22 cellular contexts compared by ENCODE assay signal in the genomic region with DNA sequence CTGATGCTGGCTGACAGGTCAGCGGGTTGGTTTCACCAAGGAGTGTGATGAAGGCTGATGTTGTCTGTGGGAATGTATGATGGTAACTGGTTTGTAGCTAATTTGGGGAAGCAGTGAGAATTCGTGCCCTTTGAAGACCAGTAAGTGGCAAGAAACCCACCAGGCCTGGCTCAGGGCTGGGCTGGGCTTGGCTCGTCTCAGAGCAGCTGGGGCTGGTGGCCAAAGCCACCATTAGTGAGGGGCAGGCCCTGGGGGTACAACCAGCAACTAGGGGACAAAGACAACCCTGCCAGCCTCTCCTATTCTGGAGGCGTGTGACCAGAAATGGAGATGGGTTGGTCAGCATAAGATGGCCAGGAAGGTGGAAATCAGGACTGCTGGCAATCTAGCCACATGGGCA. TPM values are rescaled to one million over a fixed set of nuclear protein-coding genes. Genes with fewer than 3 reads are reported as not detected.
DNase-seq lines count a peak whose midpoint lies in the region; ATAC-seq and TF ChIP-seq lines count a peak whose summit lies in the region.
"Had no signal": no experiment of that assay in that cellular context is flagged by ENCODE, and none has a peak within 500 bp of the region (broad histone marks: within the 10 kb centered on the region; RNA-seq: fewer than 3 reads in every experiment).

No MANE protein-coding gene starts in this region.

- H2AFZ ChIP-seq in osteoblast (ENCODE audit: low read length) = no peak overlapping the region

- no peaks in the 10 kb centered on the region for H3K4me1 ChIP-seq in osteoblast (ENCODE audit: insufficient read depth, low read length)
- H3K4me1 ChIP-seq in colonic mucosa = no peaks in the 10 kb centered on the region

- H3K4me3 ChIP-seq in osteoblast (ENCODE audit: insufficient read depth, low read length) (no peak overlapping the region), colonic mucosa (no peak overlapping the region)

- no peak overlapping the region for H3K4me2 ChIP-seq in osteoblast (ENCODE audit: insufficient read depth, low read length)

- peak; percentile 34 for DNase-seq in chondrocyte (ENCODE audit: low spot score)
- no peak for DNase-seq in glutamatergic neuron
- DNase-seq in osteoblast (ENCODE audit: insufficient read length, low spot score, missing footprints) = peak; percentile 79
- DNase-seq in substantia nigra (lab: John Stamatoyannopoulos, UW) = no peak
- DNase-seq in sciatic nerve (ENCODE audit: low spot score) = no peak
- DNase-seq in colonic mucosa = no peak
- DNase-seq: C1 segment of cervical spinal cord; Calu3; CD4-positive, alpha-beta memory T cell; COR-L47; DMS53; DMS79 treated with DMSO at 0.1 percent for 48 hours; GF-D8; GOT3; H7; HCEC 1CT had no signal

- H3K27ac Mint-ChIP-seq in chondrocyte (ENCODE audit: unreplicated experiment) (no peak overlapping the region), glutamatergic neuron (ENCODE audit: unreplicated experiment) (peak overlapping the region; percentile 49)

- H3K4me1 Mint-ChIP-seq in chondrocyte (ENCODE audit: low read depth) = no peaks in the 10 kb centered on the region
- H3K4me1 Mint-ChIP-seq in glutamatergic neuron (ENCODE audit: low read depth, unreplicated experiment) = peaks cover 8% of the 10 kb centered on the region

- H3K9ac ChIP-seq in colonic mucosa (ENCODE audit: low read depth in 2 of 2, low read length in 2 of 2) = no peak overlapping the region

- H3K79me2 ChIP-seq in osteoblast (ENCODE audit: insufficient read depth, low read length) = no peaks in the 10 kb centered on the region

- TF ChIP-seq CTCF in chondrocyte (IDR thresholded peaks at IDR 0.05) (no peak), glutamatergic neuron (IDR thresholded peaks at IDR 0.05; ENCODE audit: partially characterized antibody, unreplicated experiment) (no peak), osteoblast (IDR thresholded peaks at IDR 0.05; ENCODE audit: extremely low read depth, low read depth, low read length) (no peak), colonic mucosa (IDR thresholded peaks at IDR 0.05) (no peak)

- H3K27me3 Mint-ChIP-seq in chondrocyte (ENCODE audit: low read depth) (peaks cover 2% of the 10 kb centered on the region), glutamatergic neuron (ENCODE audit: unreplicated experiment) (peaks cover 11% of the 10 kb centered on the region)

- peaks cover 16% of the 10 kb centered on the region for H3K27me3 ChIP-seq in osteoblast (ENCODE audit: insufficient read depth, low read length)
- H3K27me3 ChIP-seq in colonic mucosa = no peaks in the 10 kb centered on the region

- no peaks in the 10 kb centered on the region for H4K20me1 ChIP-seq in osteoblast (ENCODE audit: insufficient read depth, low read length)

- H3K27ac ChIP-seq in osteoblast (ENCODE audit: low read depth, low read length) (no peak overlapping the region), substantia nigra (ENCODE audit: low read depth, low read length, poor library complexity, severe bottlenecking) (peak overlapping the region; percentile 61), colonic mucosa (no peak overlapping the region)

- H3K36me3 Mint-ChIP-seq in chondrocyte (ENCODE audit: low read depth) (peaks cover 2% of the 10 kb centered on the region), glutamatergic neuron (ENCODE audit: unreplicated experiment) (peaks cover 16% of the 10 kb centered on the region)
- H3K36me3 Mint-ChIP-seq: CD4-positive, alpha-beta memory T cell had no signal

- no peak overlapping the region for H3K4me3 Mint-ChIP-seq in chondrocyte (ENCODE audit: unreplicated experiment)
- no peak overlapping the region for H3K4me3 Mint-ChIP-seq in glutamatergic neuron (ENCODE audit: unreplicated experiment)
- H3K4me3 Mint-ChIP-seq: CD4-positive, alpha-beta memory T cell had no signal

- H3K9me3 Mint-ChIP-seq in chondrocyte (ENCODE audit: low read depth) (no peaks in the 10 kb centered on the region), glutamatergic neuron (ENCODE audit: unreplicated experiment) (peaks cover 8% of the 10 kb centered on the region)

- H3K9me3 ChIP-seq in osteoblast (ENCODE audit: low read depth, low read length) = no peaks in the 10 kb centered on the region
- H3K9me3 ChIP-seq in colonic mucosa = no peaks in the 10 kb centered on the region

- ATAC-seq in sciatic nerve = no peak
- no peak for ATAC-seq in GM18498 (IDR thresholded peaks at IDR 0.05; ENCODE audit: unreplicated experiment)
- no peak for ATAC-seq in GM21529 (IDR thresholded peaks at IDR 0.05; ENCODE audit: unreplicated experiment)

- H3K36me3 ChIP-seq in osteoblast (ENCODE audit: insufficient read depth, low read length) (no peaks in the 10 kb centered on the region), colonic mucosa (no peaks in the 10 kb centered on the region)

- intact Hi-C loops in sciatic nerve (cut with DNase I) (no loop called here), colonic mucosa (cut with DNase I) (no loop called here)

RNA-seq across cellular contexts. Expression of gene STH, which starts 13.0 kb away (rescaled TPM):
- total RNA-seq in chondrocyte (not detected in 3 replicates), glutamatergic neuron (ENCODE audit: unreplicated experiment) (4.1 TPM), osteoblast (not detected in 2 replicates), sciatic nerve (not detected), colonic mucosa (not detected)
- total RNA-seq: A172; A673; Calu3; CD4-positive, alpha-beta memory T cell; Daoy; G401; H7 had no signal

Comparison
In these comparisons a context has a peak if more than half of its experiments do, and no peak if none do; other contexts are left out.
1. DNase-seq: peak in chondrocyte (single experiment) and osteoblast (single experiment); none in glutamatergic neuron (single experiment), substantia nigra (0 of 49), sciatic nerve (single experiment) and colonic mucosa (single experiment).